Comparison of ENCODE assay signal across 9 cellular contexts in genomic region chr6:37565267-37566208, GRCh38.
DNase-seq lines count a peak whose midpoint lies in the region; ATAC-seq and TF ChIP-seq lines count a peak whose summit lies in the region.
"Had no signal": no experiment of that assay in that cellular context is flagged by ENCODE, and none has a peak within 500 bp of the region (broad histone marks: within the 10 kb centered on the region; RNA-seq: fewer than 3 reads in every experiment).

No MANE protein-coding gene starts in this region.

- TF ChIP-seq CTCF in PC-3 (conservative IDR thresholded peaks at IDR 0.05; ENCODE audit: low read depth, low read length) (no peak), fibroblast of villous mesenchyme (IDR thresholded peaks at IDR 0.05; ENCODE audit: insufficient read depth, low read depth, low read length) (no peak), psoas muscle (IDR thresholded peaks at IDR 0.05) (no peak)

- no TSS peak for BruUV-seq in PC-3 (replicated peaks; lab: Mats Ljungman, UMichigan)

- H3K27me3 ChIP-seq in PC-3 (ENCODE audit: low read length) (no peaks in the 10 kb centered on the region), psoas muscle (ENCODE audit: insufficient read depth in 3 of 3, low read length in 2 of 3) (peaks cover 0 to 36% (median 11%) of the 10 kb centered on the region in 3 donors), MG63 (no peaks in the 10 kb centered on the region)

- POLR2A ChIA-PET in PC-3 (lab: Charles Lee; ENCODE audit: unreplicated experiment): no interaction called here

- no peaks in the 10 kb centered on the region for H3K79me2 ChIP-seq in PC-3 (ENCODE audit: low read length)

- peak overlapping the region; percentile 17; the same call in 1 of the 2 replicates for H3K4me3 ChIP-seq in PC-3 (ENCODE audit: low read length)
- H3K4me3 ChIP-seq in fibroblast of villous mesenchyme (ENCODE audit: low read depth, low read length): peak overlapping the region; percentile 43
- peak overlapping the region; percentile 40 for H3K4me3 ChIP-seq in psoas muscle
- H3K4me3 ChIP-seq in MG63: no peak overlapping the region

- CTCF ChIA-PET in PC-3 (lab: Charles Lee): no interaction called here

- H3F3A ChIP-seq in PC-3 (ENCODE audit: low read length, unreplicated experiment): no peaks in the 10 kb centered on the region

- intact Hi-C loops in PC-3 (cut with micrococcal nuclease) (loop anchor here (1.0 to 5.0 kb wide), 2 partner anchors 27 to 83 kb away; no protein-coding TSS in a partner anchor), psoas muscle (cut with DNase I) (loop anchor here in 1 of 2 donors (1.0 to 5.0 kb wide), 4 partner anchors 17 to 183 kb away; no protein-coding TSS in a partner anchor)

- H3K36me3 ChIP-seq in PC-3 (ENCODE audit: low read depth, low read length): no peaks in the 10 kb centered on the region
- H3K36me3 ChIP-seq in psoas muscle (ENCODE audit: insufficient read depth in 1 of 2, low read depth in 1 of 2): no peaks in the 10 kb centered on the region
- H3K36me3 ChIP-seq in MG63: no peaks in the 10 kb centered on the region

- DNase-seq in NCI-H187 (lab: John Stamatoyannopoulos, UW): peak; percentile 51 to 70
- DNase-seq in NCI-H187 treated with DMSO at 0.1 percent for 48 hours (lab: John Stamatoyannopoulos, UW): no peak
- DNase-seq in PC-3: no peak
- no peak for DNase-seq in fibroblast of villous mesenchyme (ENCODE audit: low read depth)
- no peak for DNase-seq in psoas muscle
- no peak for DNase-seq in foreskin melanocyte
- DNase-seq in MG63: no peak

- H3K4me2 ChIP-seq in PC-3 (ENCODE audit: low read length): peak overlapping the region; percentile 30

- H3K9me3 ChIP-seq in PC-3 (ENCODE audit: low read length) (no peaks in the 10 kb centered on the region), psoas muscle (no peaks in the 10 kb centered on the region), MG63 (no peaks in the 10 kb centered on the region)

- 13 to 17% (median 16%) methylated on average over 20 to 21 of the region's 21 CpGs for WGBS in psoas muscle, 3 donors

- H3K27ac ChIP-seq in PC-3 (ENCODE audit: low read length) (no peak overlapping the region), psoas muscle (no peak overlapping the region)
- H3K27ac ChIP-seq: C4-2B had no signal

- H3K9ac ChIP-seq in PC-3 (ENCODE audit: low read length): no peak overlapping the region

- H2AFZ ChIP-seq in PC-3 (ENCODE audit: low read length): peak overlapping the region; percentile 6; the same call in 1 of the 2 replicates

- no peaks in the 10 kb centered on the region for H4K20me1 ChIP-seq in PC-3 (ENCODE audit: low read length)

- ATAC-seq in PC-3 (peak; percentile 10; the same call in 1 of the 2 replicates), psoas muscle (peak in 1 of 4 donors; percentile 13), GM21367 (IDR thresholded peaks at IDR 0.05; ENCODE audit: unreplicated experiment) (no peak)

- H3K9me2 ChIP-seq in PC-3 (replicated peaks; ENCODE audit: low read length): no peaks in the 10 kb centered on the region

- H3K4me1 ChIP-seq in PC-3 (ENCODE audit: insufficient read depth, low read length) (no peaks in the 10 kb centered on the region), psoas muscle (no peaks in the 10 kb centered on the region)

Comparison
In these comparisons a context has a peak if more than half of its experiments do, and no peak if none do; other contexts are left out.
1. DNase-seq: peak in NCI-H187 (2 of 2); none in NCI-H187 treated with DMSO at 0.1 percent for 48 hours (single experiment), PC-3 (single experiment), fibroblast of villous mesenchyme (single experiment), psoas muscle (0 of 2), foreskin melanocyte (single experiment) and MG63 (single experiment).